8 cellular contexts compared by ENCODE assay signal in the genomic region with DNA sequence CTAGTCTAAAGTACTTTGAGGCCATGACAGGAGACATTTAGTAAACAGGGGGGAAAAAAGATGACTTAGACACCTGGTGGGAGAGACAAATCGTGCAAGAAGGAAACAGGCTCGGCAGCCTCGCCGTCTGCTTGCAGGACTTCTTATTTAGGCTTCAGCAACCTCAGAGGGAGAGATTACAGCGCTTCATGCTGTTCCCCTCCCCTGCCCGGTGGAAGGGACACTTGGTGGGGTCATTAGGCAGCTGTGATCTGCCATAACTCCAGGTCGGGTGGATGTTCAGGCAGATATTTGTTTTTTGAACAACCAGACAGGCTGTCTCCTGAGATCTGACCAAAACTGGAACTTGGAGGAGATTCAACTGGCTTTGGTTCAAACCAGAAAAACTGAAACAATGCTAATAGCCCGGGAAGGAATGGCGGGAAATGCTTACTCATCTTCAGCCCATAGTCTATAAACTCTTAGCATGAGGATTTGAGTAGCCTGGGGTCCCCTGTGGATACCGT. TPM values are rescaled to one million over a fixed set of nuclear protein-coding genes. Genes with fewer than 3 reads are reported as not detected.
DNase-seq lines count a peak whose midpoint lies in the region; FAIRE-seq and TF ChIP-seq lines count a peak whose summit lies in the region.

No MANE protein-coding gene starts in this region.

- H3K36me3 ChIP-seq in adrenal gland (replicated peaks in 1 of 2) = no peaks in the 10 kb centered on the region

- FAIRE-seq in islet of Langerhans (lab: Jason Lieb, UNC) = peak; percentile 45

- no peaks in the 10 kb centered on the region for H3K27me3 ChIP-seq in adrenal gland

- DNase-seq in HFF-Myc (ENCODE audit: extremely low read depth, low read depth) = peak; percentile 69
- peak; percentile 23 to 63 (median 35) for DNase-seq in adrenal gland
- DNase-seq in stromal cell of bone marrow (ENCODE audit: low read depth) = peak; percentile 81
- no peak for DNase-seq in NCI-H510A treated with DMSO at 0.1 percent for 48 hours (lab: John Stamatoyannopoulos, UW)
- DNase-seq in effector CD4-positive, alpha-beta T cell = no peak
- DNase-seq in UCSD-AML1 (lab: John Stamatoyannopoulos, UW; ENCODE audit: unreplicated experiment) = no peak
- DNase-seq in NCI-H82 treated with DMSO at 0.1 percent for 48 hours (lab: John Stamatoyannopoulos, UW; ENCODE audit: unreplicated experiment) = no peak

- no peaks in the 10 kb centered on the region for H3K9me3 ChIP-seq in adrenal gland (replicated peaks in 1 of 3)

- H3K4me1 ChIP-seq in adrenal gland (replicated peaks in 1 of 2) = peaks cover 0 to 3% of the 10 kb centered on the region in 2 donors

- H3K4me3 ChIP-seq in HFF-Myc (replicated peaks; ENCODE audit: low read depth, low read length) (no peak overlapping the region), adrenal gland (peak overlapping the region in 1 of 4 donors; percentile 43)

- no peak for TF ChIP-seq CTCF in HFF-Myc (IDR thresholded peaks at IDR 0.05; ENCODE audit: low read depth, low read length, missing control alignments)
- TF ChIP-seq CTCF in adrenal gland (IDR thresholded peaks at IDR 0.05) = no peak

- peak overlapping the region in 2 of 5 donors; percentile 14 to 60 for H3K27ac ChIP-seq in adrenal gland

- no peak for TF ChIP-seq POLR2A in adrenal gland (IDR thresholded peaks at IDR 0.05)

- WGBS in adrenal gland, 4 donors = 35 to 44% (median 37%) methylated on average over 9 to 10 of the region's 10 CpGs

- intact Hi-C loops in adrenal gland (cut with DNase I) = no loop called here

RNA-seq across cellular contexts. Expression of a gene that starts 38.1 kb away (rescaled TPM):
- total RNA-seq in adrenal gland = 1 to 10 TPM in 7 of 8 donors, under 1 TPM in 1; 0.79 to 3.6 (median 2.2) TPM
- 1 to 10 TPM in 2 of 3 donors, under 1 TPM in 1; 0.37 to 1.3 (median 1.1) TPM for polyA plus RNA-seq in adrenal gland

Comparison
In these comparisons a context has a peak if more than half of its experiments do, and no peak if none do; other contexts are left out.
1. DNase-seq: peak in HFF-Myc (single experiment), adrenal gland (7 of 7) and stromal cell of bone marrow (single experiment); none in NCI-H510A treated with DMSO at 0.1 percent for 48 hours (single experiment), effector CD4-positive, alpha-beta T cell (single experiment), UCSD-AML1 (single experiment) and NCI-H82 treated with DMSO at 0.1 percent for 48 hours (single experiment).